ENCODE assay signal across 1 cellular context in genomic region chr9:1231998-1232919, GRCh38.
TF ChIP-seq lines count a peak whose summit lies in the region.

No MANE protein-coding gene starts in this region.

TF ChIP-seq in IMR-90, 13 proteins besides CTCF, POLR2A, EP300 and RAD21 (continued from another document):
- peak; percentile 36; the same call in 1 of the 2 replicates for TF ChIP-seq CEBPB (IDR thresholded peaks at IDR 0.05; ENCODE audit: low read depth, low read length)
